21 cellular contexts compared by ENCODE assay signal in genomic region chr2:36963106-36963505, GRCh38. TPM values are rescaled to one million over a fixed set of nuclear protein-coding genes. Genes with fewer than 3 reads are reported as not detected.
DNase-seq lines count a peak whose midpoint lies in the region; ATAC-seq and TF ChIP-seq lines count a peak whose summit lies in the region.
"Had no signal": no experiment of that assay in that cellular context is flagged by ENCODE, and none has a peak within 500 bp of the region (broad histone marks: within the 10 kb centered on the region; RNA-seq: fewer than 3 reads in every experiment).

No MANE protein-coding gene starts in this region.

- H3K36me3 Mint-ChIP-seq in endothelial cell (ENCODE audit: low read depth, unreplicated experiment) (peaks cover 13% of the 10 kb centered on the region), neural crest cell (ENCODE audit: low read depth) (no peaks in the 10 kb centered on the region)

- TF ChIP-seq RAD21 in HCT116 (IDR thresholded peaks at IDR 0.05; ENCODE audit: low read depth) = no peak

- H3K9ac ChIP-seq in HCT116 (ENCODE audit: low read length) = no peak overlapping the region
- H3K9ac ChIP-seq in NT2/D1 (ENCODE audit: insufficient read length, low read depth) = no peak overlapping the region

- H3K27me3 ChIP-seq in HCT116 (ENCODE audit: insufficient read depth, low read length) (no peaks in the 10 kb centered on the region), NT2/D1 (ENCODE audit: insufficient read depth, insufficient read length) (no peaks in the 10 kb centered on the region)
- H3K27me3 ChIP-seq: adrenal gland, gastrocnemius medialis, tibial artery had no signal

- no peaks in the 10 kb centered on the region for H3K9me2 ChIP-seq in HCT116 (ENCODE audit: insufficient read depth)

- DNase-seq in HCT116 (ENCODE audit: low read depth, low spot score) (no peak), NT2/D1 (ENCODE audit: low read depth, low spot score) (peak; percentile 18), endothelial cell (ENCODE audit: low spot score) (no peak), neural crest cell (ENCODE audit: low read depth, low spot score) (no peak), NCI-H524 treated with DMSO at 0.1 percent for 48 hours (lab: John Stamatoyannopoulos, UW) (no peak), GM13977 (ENCODE audit: low spot score) (no peak), activated gamma-delta T cell (lab: John Stamatoyannopoulos, UW) (no peak), NCI-H345 treated with DMSO at 0.1 percent for 48 hours (lab: John Stamatoyannopoulos, UW; ENCODE audit: unreplicated experiment) (no peak)
- DNase-seq: activated CD4-positive, CD25-positive, alpha-beta regulatory T cell treated with anti-CD3 and anti-CD28 coated beads, Interleukin-2, amount 50 U/mL, for 72 hours; adrenal gland; central memory CD4-positive, alpha-beta T cell; gastrocnemius medialis; Kasumi-1; lower lobe of right lung; NCI-H1417 treated with DMSO at 0.1 percent for 48 hours; NCI-H446; SHP77 treated with DMSO at 0.1 percent for 48 hours; T-helper 2 cell; tibial artery had no signal

- POLR2A ChIA-PET in HCT116 (lab: Charles Lee) = no interaction called here

- CTCF ChIA-PET in HCT116 (lab: Charles Lee) = no interaction called here

- no peak for TF ChIP-seq POLR2A in HCT116 (IDR thresholded peaks at IDR 0.05; ENCODE audit: borderline replicate concordance, extremely low read depth, insufficient read depth, insufficient read length)

- RAD21 ChIA-PET in HCT116 (lab: Charles Lee; ENCODE audit: low non-redundant PET in 1 of 2, low total read pairs in 2 of 2, uncharacterized antibody in 2 of 2, unreplicated experiment in 2 of 2) = no interaction called here

- no peak overlapping the region for H3K27ac ChIP-seq in HCT116 (ENCODE audit: low read depth, low read length)
- H3K27ac ChIP-seq: adrenal gland, gastrocnemius medialis, lower lobe of right lung, tibial artery had no signal

- no peak for ATAC-seq in HCT116
- ATAC-seq: gastrocnemius medialis; lower lobe of right lung; stimulated activated memory B cell treated with anti-CD40 and anti-IgM and Interleukin-4, amounts not matched to agents 10 μg/mL and 1 μg/mL and 100 μg/mL, for 72 hours had no signal

- intact Hi-C loops in HCT116 (cut with micrococcal nuclease) = no loop called here

- no peak overlapping the region for H3K4me3 Mint-ChIP-seq in endothelial cell (ENCODE audit: unreplicated experiment)
- H3K4me3 Mint-ChIP-seq in neural crest cell = peak overlapping the region; percentile 58
- H3K4me3 Mint-ChIP-seq: stimulated activated memory B cell treated with anti-CD40 and anti-IgM and Interleukin-4, amounts not matched to agents 10 μg/mL and 1 μg/mL and 100 μg/mL, for 72 hours had no signal

- peaks cover 49% of the 10 kb centered on the region for H3K4me1 Mint-ChIP-seq in endothelial cell (ENCODE audit: unreplicated experiment)
- peaks cover 42% of the 10 kb centered on the region for H3K4me1 Mint-ChIP-seq in neural crest cell

- H3K9me3 Mint-ChIP-seq in endothelial cell (ENCODE audit: unreplicated experiment) (no peaks in the 10 kb centered on the region), neural crest cell (no peaks in the 10 kb centered on the region)
- H3K9me3 Mint-ChIP-seq: activated T-helper 2 cell treated with anti-CD3 and anti-CD28 coated beads, Interferon-gamma antibody, Interleukin-2, Interleukin-4, amounts not matched to agents 10 μg/mL and 5 μg/mL and 100 μg/mL, durations not matched to agents 14 hours and 24 hours and 36 hours; stimulated activated memory B cell treated with anti-CD40 and anti-IgM and Interleukin-4, amounts not matched to agents 10 μg/mL and 1 μg/mL and 100 μg/mL, for 72 hours had no signal

- no peak overlapping the region for H3K4me3 ChIP-seq in HCT116 (replicated peaks in 1 of 2; ENCODE audit: low read depth in 1 of 2, low read length in 2 of 2)
- H3K4me3 ChIP-seq in NT2/D1 (ENCODE audit: insufficient read length, low read depth) = no peak overlapping the region
- H3K4me3 ChIP-seq: adrenal gland, gastrocnemius medialis, lower lobe of right lung, tibial artery had no signal

- TSS peak; percentile 10 for BruUV-seq in HCT116 (replicated peaks; lab: Mats Ljungman, UMichigan)

- no peaks in the 10 kb centered on the region for H4K20me1 ChIP-seq in HCT116 (ENCODE audit: insufficient read depth)

- H3K9me3 ChIP-seq in HCT116 (ENCODE audit: control insufficient read depth in 1 of 2, insufficient read depth in 1 of 2, low read depth in 1 of 2, low read length in 2 of 2) (no peaks in the 10 kb centered on the region), NT2/D1 (ENCODE audit: insufficient read depth, low read length) (no peaks in the 10 kb centered on the region)
- H3K9me3 ChIP-seq: adrenal gland, gastrocnemius medialis, lower lobe of right lung, tibial artery had no signal

- peaks cover 15% of the 10 kb centered on the region for H3K27me3 Mint-ChIP-seq in endothelial cell (ENCODE audit: unreplicated experiment)
- peaks cover 6% of the 10 kb centered on the region for H3K27me3 Mint-ChIP-seq in neural crest cell (ENCODE audit: low read depth)
- H3K27me3 Mint-ChIP-seq: stimulated activated memory B cell treated with anti-CD40 and anti-IgM and Interleukin-4, amounts not matched to agents 10 μg/mL and 1 μg/mL and 100 μg/mL, for 72 hours had no signal

- in situ Hi-C loops in GM13977 (cut with MboI; ENCODE audit: low pct_unique_long_range_greater_than_20kb, low sequenced_read_pairs, unreplicated experiment) = no loop called here

- H3K27ac Mint-ChIP-seq in endothelial cell (ENCODE audit: unreplicated experiment) (peak overlapping the region; percentile 19), neural crest cell (ENCODE audit: unreplicated experiment) (no peak overlapping the region)
- H3K27ac Mint-ChIP-seq: activated T-helper 2 cell treated with anti-CD3 and anti-CD28 coated beads, Interferon-gamma antibody, Interleukin-2, Interleukin-4, amounts not matched to agents 10 μg/mL and 5 μg/mL and 100 μg/mL, durations not matched to agents 14 hours and 24 hours and 36 hours had no signal

- H3K4me2 ChIP-seq in HCT116 (ENCODE audit: low read length) = no peak overlapping the region

- no peak overlapping the region for H2AFZ ChIP-seq in HCT116 (ENCODE audit: low read depth, low read length, poor library complexity, severe bottlenecking)

- peaks cover 3 to 27% of the 10 kb centered on the region in 2 experiments; a peak in 3 of 4 replicates for H3K4me1 ChIP-seq in HCT116 (ENCODE audit: control insufficient read depth in 1 of 2, insufficient read depth in 2 of 2, low read length in 2 of 2)
- no peaks in the 10 kb centered on the region for H3K4me1 ChIP-seq in NT2/D1 (ENCODE audit: insufficient read depth, insufficient read length)

- TF ChIP-seq CTCF in HCT116 (IDR thresholded peaks at IDR 0.05 in 2 of 3, conservative IDR thresholded peaks at IDR 0.05 in 1 of 3; ENCODE audit: borderline replicate concordance in 1 of 3, insufficient read depth in 1 of 3, low read depth in 2 of 3, low read length in 2 of 3) (no peak), endothelial cell (IDR thresholded peaks at IDR 0.05; ENCODE audit: unreplicated experiment) (no peak), neural crest cell (conservative IDR thresholded peaks at IDR 0.05) (no peak), GM13977 (IDR thresholded peaks at IDR 0.05; ENCODE audit: extremely low read depth, insufficient read depth, missing control alignments) (no peak)

- peaks cover 66% of the 10 kb centered on the region for H3K79me2 ChIP-seq in HCT116 (ENCODE audit: insufficient read depth, low read length)

- H3K36me3 ChIP-seq in HCT116 (ENCODE audit: control insufficient read depth in 1 of 2, insufficient read depth in 2 of 2, low read length in 2 of 2) (no peaks in the 10 kb centered on the region), NT2/D1 (ENCODE audit: insufficient read depth, insufficient read length, low read length) (no peaks in the 10 kb centered on the region)
- H3K36me3 ChIP-seq: adrenal gland, gastrocnemius medialis, lower lobe of right lung, tibial artery had no signal

TF ChIP-seq in HCT116, 20 proteins besides CTCF, POLR2A, EP300 and RAD21:
- TF ChIP-seq EGR1 (IDR thresholded peaks at IDR 0.05; ENCODE audit: low read depth) (no peak), JUND (IDR thresholded peaks at IDR 0.05) (no peak), ELF1 (IDR thresholded peaks at IDR 0.05; ENCODE audit: borderline replicate concordance, low read depth) (no peak), POLR2AphosphoS5 (IDR thresholded peaks at IDR 0.05; ENCODE audit: low read depth, low read length) (no peak), SRF (IDR thresholded peaks at IDR 0.05; ENCODE audit: low read depth) (no peak)

RNA-seq across cellular contexts. Expression of gene STRN, which starts 3.2 kb away (rescaled TPM):
- 26.4 TPM for total RNA-seq in HCT116 (2021; ENCODE audit: unreplicated experiment)
- polyA plus RNA-seq in HCT116 (2012) = 8.8 and 10.1 TPM in 2 replicates
- total RNA-seq in endothelial cell (ENCODE audit: unreplicated experiment) = 52.0 TPM
- total RNA-seq in neural crest cell = 26.4 and 27.2 TPM in 2 replicates
